21 cellular contexts compared by ENCODE assay signal in the genomic region with DNA sequence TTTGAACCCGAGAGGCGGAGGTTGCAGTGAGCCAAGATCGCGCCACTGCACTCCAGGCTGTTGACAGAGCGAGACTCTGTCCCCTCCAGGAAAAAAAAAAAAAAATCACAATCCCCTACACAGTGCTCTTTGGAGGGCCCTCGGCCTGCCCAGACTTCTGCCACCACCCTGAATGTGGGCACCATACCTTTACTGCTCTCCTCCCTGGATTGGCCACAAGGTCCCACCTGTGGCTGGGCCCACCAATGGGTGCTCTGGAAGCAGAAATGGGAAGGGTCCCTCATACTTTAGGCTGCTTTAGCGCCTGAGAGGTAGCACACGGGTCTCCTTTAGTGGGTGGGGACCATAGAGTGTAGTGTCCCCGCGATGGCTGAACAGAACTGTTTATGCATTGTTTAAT.
"Had no signal": no experiment of that assay in that cellular context is flagged by ENCODE, and none has a peak within 500 bp of the region (broad histone marks: within the 10 kb centered on the region; RNA-seq: fewer than 3 reads in every experiment).

No MANE protein-coding gene starts in this region.

- H3K9me3 ChIP-seq: neutrophil, pancreas, right lobe of liver, stomach, testis, tibial artery, upper lobe of left lung had no signal

- H3K4me1 ChIP-seq: right lobe of liver had no signal

- H3K27ac Mint-ChIP-seq: effector memory CD8-positive, alpha-beta T cell had no signal

- H3K27ac ChIP-seq: neutrophil, pancreas, right lobe of liver, stomach, testis, upper lobe of left lung had no signal

- H3K4me1 Mint-ChIP-seq: naive thymus-derived CD4-positive, alpha-beta T cell had no signal

- H3K36me3 Mint-ChIP-seq: naive thymus-derived CD4-positive, alpha-beta T cell had no signal

- H3K9me3 Mint-ChIP-seq: effector memory CD8-positive, alpha-beta T cell; nephron had no signal

- H3K27me3 ChIP-seq: neutrophil, pancreas, right lobe of liver, stomach, testis, tibial artery, upper lobe of left lung had no signal

- H3K36me3 ChIP-seq: neutrophil had no signal

- H3K4me3 Mint-ChIP-seq: effector memory CD8-positive, alpha-beta T cell; naive thymus-derived CD4-positive, alpha-beta T cell; nephron had no signal

- DNase-seq: cerebellar nuclear complex; cortex of kidney; effector memory CD8-positive, alpha-beta T cell; head of caudate nucleus; mesendoderm; midbrain; naive thymus-derived CD4-positive, alpha-beta T cell; right lobe of liver; small intestine; stimulated activated CD4-positive, alpha-beta T cell treated with anti-CD3 and anti-CD28 coated beads, Interleukin-15, amount 100 ng/mL, for 24 hours; stimulated activated CD4-positive, alpha-beta T cell treated with anti-CD3 and anti-CD28 coated beads, Interleukin-4, amount 100 ng/mL, for 1 hour; stimulated activated CD8-positive, alpha-beta memory T cell treated with anti-CD3 and anti-CD28 coated beads, Interleukin-4, amount 100 ng/mL, for 48 hours; stimulated activated naive CD4-positive, alpha-beta T cell treated with Interleukin-2 at 50 U/mL for 16 hours; stomach; testis; tibial artery had no signal

- ATAC-seq: effector memory CD8-positive, alpha-beta T cell; naive thymus-derived CD4-positive, alpha-beta T cell; pancreas had no signal

- H3K4me3 ChIP-seq: lung, pancreas, right lobe of liver, stomach, testis, tibial artery, upper lobe of left lung had no signal
